ENCODE assay signal across 18 cellular contexts in the genomic region with DNA sequence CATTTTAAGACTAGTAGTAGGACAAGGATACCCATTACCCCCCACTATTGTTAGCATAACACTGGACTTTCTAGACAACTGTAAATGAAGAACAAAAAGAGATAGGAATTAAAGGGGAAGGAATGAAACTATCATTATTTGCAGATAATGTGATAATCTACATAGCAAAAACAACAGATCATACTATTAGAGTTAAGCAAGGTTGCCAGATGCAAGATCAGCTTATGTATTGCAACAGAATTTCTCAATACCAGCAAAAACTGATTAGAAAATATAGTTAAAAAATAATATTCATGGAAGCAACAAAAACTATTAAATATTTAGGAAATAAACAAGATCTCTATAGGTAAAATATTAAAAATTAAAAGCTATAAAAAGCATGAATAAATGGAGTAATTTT.
DNase-seq lines count a peak whose midpoint lies in the region; ATAC-seq and TF ChIP-seq lines count a peak whose summit lies in the region.
"Had no signal": no experiment of that assay in that cellular context is flagged by ENCODE, and none has a peak within 500 bp of the region (broad histone marks: within the 10 kb centered on the region; RNA-seq: fewer than 3 reads in every experiment).

No MANE protein-coding gene starts in this region.

- H3K9ac ChIP-seq in SK-N-MC (ENCODE audit: insufficient read length) = no peak overlapping the region

- peaks cover 14% of the 10 kb centered on the region for H3K27me3 Mint-ChIP-seq in activated naive CD8-positive, alpha-beta T cell treated with anti-CD3 and anti-CD28 coated beads for 36 hours

- no peak overlapping the region for H3K4me3 Mint-ChIP-seq in activated naive CD8-positive, alpha-beta T cell treated with anti-CD3 and anti-CD28 coated beads for 36 hours
- H3K4me3 Mint-ChIP-seq: CD4-positive, alpha-beta T cell; IgD-negative memory B cell had no signal

- no peaks in the 10 kb centered on the region for H3K36me3 Mint-ChIP-seq in activated naive CD8-positive, alpha-beta T cell treated with anti-CD3 and anti-CD28 coated beads for 36 hours

- ATAC-seq in GM19324 (IDR thresholded peaks at IDR 0.05; ENCODE audit: low FRiP score, unreplicated experiment) = no peak

- no peak for DNase-seq in SK-N-MC (ENCODE audit: low read depth, low spot score)
- DNase-seq in choroid plexus epithelial cell (ENCODE audit: low read depth) = peak; percentile 45
- peak; percentile 17 for DNase-seq in fibroblast of the aortic adventitia (ENCODE audit: low read depth)
- no peak for DNase-seq in AG20443 (ENCODE audit: low spot score)
- no peak for DNase-seq in COLO829 (ENCODE audit: low spot score)
- DNase-seq in activated naive CD8-positive, alpha-beta T cell treated with anti-CD3 and anti-CD28 coated beads for 36 hours = no peak
- DNase-seq: ACHN; AML-193; CD4-positive, alpha-beta T cell; DMS153; DMS79; GDM1; KBM-7 had no signal

- no peaks in the 10 kb centered on the region for H3K9me3 Mint-ChIP-seq in activated naive CD8-positive, alpha-beta T cell treated with anti-CD3 and anti-CD28 coated beads for 36 hours
- H3K9me3 Mint-ChIP-seq: CD4-positive, alpha-beta T cell had no signal

- H3K36me3 ChIP-seq in SK-N-MC (ENCODE audit: insufficient read depth, low read length) = no peaks in the 10 kb centered on the region
- H3K36me3 ChIP-seq: HAP-1 had no signal

- H3K9me3 ChIP-seq in SK-N-MC (ENCODE audit: low read depth, low read length) = no peaks in the 10 kb centered on the region
- H3K9me3 ChIP-seq: HAP-1 had no signal

- H3K27ac Mint-ChIP-seq in activated naive CD8-positive, alpha-beta T cell treated with anti-CD3 and anti-CD28 coated beads for 36 hours = no peak overlapping the region
- H3K27ac Mint-ChIP-seq: CD4-positive, alpha-beta T cell; IgD-negative memory B cell had no signal

- H3K4me1 Mint-ChIP-seq in activated naive CD8-positive, alpha-beta T cell treated with anti-CD3 and anti-CD28 coated beads for 36 hours = peaks cover 4% of the 10 kb centered on the region

- peak overlapping the region; percentile 91; the same call in 1 of the 2 replicates for H3K27ac ChIP-seq in SK-N-MC
- H3K27ac ChIP-seq: C4-2B, HL-60 had no signal

- H3K4me3 ChIP-seq in SK-N-MC (no peak overlapping the region), choroid plexus epithelial cell (ENCODE audit: low read depth, low read length) (no peak overlapping the region), fibroblast of the aortic adventitia (ENCODE audit: low read depth, low read length) (no peak overlapping the region)
- H3K4me3 ChIP-seq: HAP-1 had no signal

- TF ChIP-seq CTCF in choroid plexus epithelial cell (conservative IDR thresholded peaks at IDR 0.05; ENCODE audit: low read depth, low read length) (no peak), fibroblast of the aortic adventitia (IDR thresholded peaks at IDR 0.05; ENCODE audit: insufficient read depth, low read length) (no peak)

Comparison
In these comparisons a context has a peak if more than half of its experiments do, and no peak if none do; other contexts are left out.
1. DNase-seq: peak in choroid plexus epithelial cell (single experiment) and fibroblast of the aortic adventitia (single experiment); none in SK-N-MC (single experiment), AG20443 (single experiment), COLO829 (single experiment) and activated naive CD8-positive, alpha-beta T cell treated with anti-CD3 and anti-CD28 coated beads for 36 hours (single experiment).